ENCODE assay signal across 1 cellular context in genomic region chr2:149894226-149894625, GRCh38.
A peak's percentile ranks its signal among the peaks of the same experiment; 100 is the strongest.
TF ChIP-seq lines count a peak whose summit lies in the region.

No MANE protein-coding gene starts in this region.

TF ChIP-seq in IMR-90, 13 proteins besides CTCF, POLR2A, EP300 and RAD21:
- TF ChIP-seq FOS (IDR thresholded peaks at IDR 0.05; ENCODE audit: low read depth, low read length) (no peak), MXI1 (IDR thresholded peaks at IDR 0.05; ENCODE audit: borderline replicate concordance, low read depth, low read length) (no peak), MAZ (IDR thresholded peaks at IDR 0.05; ENCODE audit: borderline replicate concordance, low read depth, low read length) (no peak), NFE2L2 (IDR thresholded peaks at IDR 0.05; ENCODE audit: low read depth, low read length) (no peak), RCOR1 (IDR thresholded peaks at IDR 0.05; ENCODE audit: insufficient replicate concordance, low read length) (no peak), CEBPB (IDR thresholded peaks at IDR 0.05; ENCODE audit: low read depth, low read length) (peak; percentile 59), ELK1 (IDR thresholded peaks at IDR 0.05; ENCODE audit: borderline replicate concordance, low read depth, low read length) (no peak), USF2 (IDR thresholded peaks at IDR 0.05; ENCODE audit: low read depth, low read length) (no peak)
